In the genomic region with DNA sequence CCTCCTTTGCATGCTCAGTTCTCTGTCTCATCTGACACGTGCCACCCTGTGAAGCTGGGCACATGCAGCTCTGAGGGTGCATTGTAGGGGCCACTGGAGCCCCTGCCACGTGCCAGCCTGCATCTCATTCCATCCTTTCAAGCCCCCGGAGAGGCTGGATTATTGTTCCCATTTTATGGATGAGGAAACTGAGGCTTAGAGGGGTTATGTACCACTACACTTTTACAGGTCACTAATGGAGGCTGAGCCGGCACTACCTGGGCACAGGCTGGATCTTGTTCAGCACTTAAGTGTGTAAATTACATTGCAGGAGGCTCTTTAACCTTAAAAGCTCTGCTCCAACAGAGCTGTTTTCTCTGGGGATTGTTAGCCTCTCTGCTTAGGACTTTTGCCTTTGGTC, we compare ENCODE assay signal across 23 cellular contexts. TPM values are rescaled to one million over a fixed set of nuclear protein-coding genes. Genes with fewer than 3 reads are reported as not detected.
DNase-seq lines count a peak whose midpoint lies in the region; ATAC-seq, FAIRE-seq and TF ChIP-seq lines count a peak whose summit lies in the region.
"Had no signal": no experiment of that assay in that cellular context is flagged by ENCODE, and none has a peak within 500 bp of the region (broad histone marks: within the 10 kb centered on the region; RNA-seq: fewer than 3 reads in every experiment).

No MANE protein-coding gene starts in this region.

- H3K4me2 ChIP-seq in K562 (ENCODE audit: insufficient read depth, low read length) (no peak overlapping the region; the same call in 1 of the 2 replicates), mammary epithelial cell (ENCODE audit: insufficient read depth, low read depth, low read length) (no peak overlapping the region)

- ATAC-seq in K562: no peak
- no peak for ATAC-seq in naive thymus-derived CD8-positive, alpha-beta T cell
- no peak for ATAC-seq in activated CD4-positive, alpha-beta T cell treated with anti-CD3 and anti-CD28 coated beads for 36 hours

- H3K27ac Mint-ChIP-seq in CD8-positive, alpha-beta memory T cell: no peak overlapping the region
- H3K27ac Mint-ChIP-seq in naive thymus-derived CD8-positive, alpha-beta T cell: peak overlapping the region in 1 of 10 donors; percentile 80
- H3K27ac Mint-ChIP-seq in activated CD4-positive, alpha-beta T cell treated with anti-CD3 and anti-CD28 coated beads for 36 hours: no peak overlapping the region
- H3K27ac Mint-ChIP-seq: activated naive CD4-positive, alpha-beta T cell treated with anti-CD3 and anti-CD28 coated beads, Interleukin-2, amount 50 U/mL, for 72 hours; natural killer cell had no signal

- peak overlapping the region in 4 of 7 donors; percentile 11 to 76 (median 50) for H3K4me3 Mint-ChIP-seq in CD8-positive, alpha-beta memory T cell
- H3K4me3 Mint-ChIP-seq in naive thymus-derived CD8-positive, alpha-beta T cell: peak overlapping the region in 7 of 10 donors; percentile 33 to 80 (median 55)
- H3K4me3 Mint-ChIP-seq in activated CD4-positive, alpha-beta T cell treated with anti-CD3 and anti-CD28 coated beads for 36 hours: no peak overlapping the region

- no peaks in the 10 kb centered on the region for H3K36me3 ChIP-seq in CD8-positive, alpha-beta memory T cell (ENCODE audit: insufficient read depth, low read length)
- H3K36me3 ChIP-seq in K562 (ENCODE audit: control insufficient read depth, insufficient read depth, low read length): no peaks in the 10 kb centered on the region
- H3K36me3 ChIP-seq in mammary epithelial cell (ENCODE audit: insufficient read depth, low read length): no peaks in the 10 kb centered on the region
- H3K36me3 ChIP-seq: cardiac muscle cell, prostate gland, SJSA1 had no signal

- H3K79me2 ChIP-seq in K562 (ENCODE audit: control insufficient read depth, insufficient read depth, low read length): no peaks in the 10 kb centered on the region
- H3K79me2 ChIP-seq in mammary epithelial cell (ENCODE audit: insufficient read depth, low read length): no peaks in the 10 kb centered on the region

- H3K9ac ChIP-seq in K562 (ENCODE audit: insufficient read depth in 1 of 2, low read depth in 2 of 2, low read length in 2 of 2) (no peak overlapping the region), mammary epithelial cell (ENCODE audit: insufficient read depth, low read length) (no peak overlapping the region)

- in situ Hi-C loops in K562 (cut with MboI) (no loop called here), mammary epithelial cell (cut with MboI; ENCODE audit: low sequenced_read_pairs in 2 of 2) (no loop called here)

- peaks cover 4% of the 10 kb centered on the region for H3K9me1 ChIP-seq in K562 (ENCODE audit: control insufficient read depth, insufficient read depth, low read length)

- H3K4me1 Mint-ChIP-seq in CD8-positive, alpha-beta memory T cell: peaks cover 0 to 11% (median 3%) of the 10 kb centered on the region in 3 donors
- peaks cover 0 to 6% (median 4%) of the 10 kb centered on the region in 4 donors for H3K4me1 Mint-ChIP-seq in naive thymus-derived CD8-positive, alpha-beta T cell
- no peaks in the 10 kb centered on the region for H3K4me1 Mint-ChIP-seq in activated CD4-positive, alpha-beta T cell treated with anti-CD3 and anti-CD28 coated beads for 36 hours

- dilution Hi-C loops in mammary epithelial cell (cut with HindIII; ENCODE audit: low sequenced_read_pairs): no loop called here

- CTCF ChIA-PET in CD8-positive, alpha-beta memory T cell (lab: Charles Lee): interaction anchor here (0.9 to 1.9 kb wide), 6 partner anchors 10 to 155 kb away, joined by 3 to 6 read pairs (median 4); no protein-coding TSS in a partner anchor
- CTCF ChIA-PET in K562 (lab: Yijun Ruan, JAX; ENCODE audit: low intra/inter-chr PET ratio): no interaction called here
- CTCF ChIA-PET in mammary epithelial cell (lab: Charles Lee; ENCODE audit: low non-redundant PET): interaction anchor here (0.5 to 0.6 kb wide), 2 partner anchors 71 to 329 kb away, joined by 4 to 7 read pairs; no protein-coding TSS in a partner anchor
- CTCF ChIA-PET in activated CD4-positive, alpha-beta T cell treated with anti-CD3 and anti-CD28 coated beads for 36 hours (lab: Charles Lee): interaction anchor here (0.6 to 1.7 kb wide), 5 partner anchors 14 to 248 kb away, joined by 3 to 11 read pairs (median 7); partner anchors contain the start of gene FAHD2A

- H3K27me3 ChIP-seq in CD8-positive, alpha-beta memory T cell (ENCODE audit: insufficient read depth, low read length, poor library complexity, severe bottlenecking): peaks cover 17% of the 10 kb centered on the region
- H3K27me3 ChIP-seq in K562 (ENCODE audit: control insufficient read depth in 2 of 2, insufficient read depth in 2 of 2, low read length in 2 of 2) (peaks cover 13 to 74% of the 10 kb centered on the region in 2 experiments), mammary epithelial cell (ENCODE audit: insufficient read depth, low read length) (no peaks in the 10 kb centered on the region)
- H3K27me3 ChIP-seq: testis had no signal

- peaks cover 0 to 2% (median 0%) of the 10 kb centered on the region in 5 donors for H3K9me3 Mint-ChIP-seq in CD8-positive, alpha-beta memory T cell
- H3K9me3 Mint-ChIP-seq in naive thymus-derived CD8-positive, alpha-beta T cell: peaks cover 0 to 2% (median 0%) of the 10 kb centered on the region in 9 donors
- no peaks in the 10 kb centered on the region for H3K9me3 Mint-ChIP-seq in activated CD4-positive, alpha-beta T cell treated with anti-CD3 and anti-CD28 coated beads for 36 hours (ENCODE audit: low read depth)
- H3K9me3 Mint-ChIP-seq: activated naive CD4-positive, alpha-beta T cell treated with anti-CD3 and anti-CD28 coated beads, Interleukin-2, amount 50 U/mL, for 72 hours; natural killer cell had no signal

- no peaks in the 10 kb centered on the region for H3K9me3 ChIP-seq in CD8-positive, alpha-beta memory T cell (ENCODE audit: low read length)
- no peaks in the 10 kb centered on the region for H3K9me3 ChIP-seq in K562 (replicated peaks; ENCODE audit: control insufficient read depth, insufficient read depth, low read depth, low read length)
- no peaks in the 10 kb centered on the region for H3K9me3 ChIP-seq in mammary epithelial cell (replicated peaks; ENCODE audit: insufficient read depth, low read length)
- H3K9me3 ChIP-seq: prostate gland, SJSA1, testis had no signal

- no peak overlapping the region for H3K4me3 ChIP-seq in CD8-positive, alpha-beta memory T cell (ENCODE audit: low read length)
- H3K4me3 ChIP-seq in K562 (no peak overlapping the region), mammary epithelial cell (replicated peaks in 1 of 3; ENCODE audit: insufficient read depth in 1 of 3, low read depth in 2 of 3, low read length in 3 of 3) (no peak overlapping the region)
- H3K4me3 ChIP-seq: cardiac muscle cell, GM12878 had no signal

- no peak for TF ChIP-seq EP300 in K562 (IDR thresholded peaks at IDR 0.05; ENCODE audit: low read length)

- H3K27me3 Mint-ChIP-seq in CD8-positive, alpha-beta memory T cell: peaks cover 25 to 63% of the 10 kb centered on the region in 2 donors
- H3K27me3 Mint-ChIP-seq in naive thymus-derived CD8-positive, alpha-beta T cell: peaks cover 17 to 66% (median 33%) of the 10 kb centered on the region in 5 donors
- peaks cover 35% of the 10 kb centered on the region for H3K27me3 Mint-ChIP-seq in activated CD4-positive, alpha-beta T cell treated with anti-CD3 and anti-CD28 coated beads for 36 hours

- DNase-seq in DMS53 treated with DMSO at 0.1 percent for 48 hours (lab: John Stamatoyannopoulos, UW; ENCODE audit: unreplicated experiment): peak; percentile 5
- DNase-seq in DMS53 (lab: John Stamatoyannopoulos, UW): no peak
- DNase-seq in CD8-positive, alpha-beta memory T cell: no peak
- no peak for DNase-seq in K562 (ENCODE audit: extremely low read depth in 1 of 4, low spot score in 3 of 4)
- DNase-seq in naive thymus-derived CD8-positive, alpha-beta T cell: no peak
- no peak for DNase-seq in mammary epithelial cell
- no peak for DNase-seq in activated T-cell treated with anti-CD3 and anti-CD28 coated beads, Interleukin-2, amount 50 U/mL, for 1 hour
- DNase-seq in activated CD4-positive, alpha-beta T cell treated with anti-CD3 and anti-CD28 coated beads for 36 hours: no peak
- DNase-seq: activated CD4-positive, CD25-positive, alpha-beta regulatory T cell treated with anti-CD3 and anti-CD28 coated beads, Interleukin-2, amount 50 U/mL, for 72 hours; DMS 273 treated with DMSO at 0.1 percent for 48 hours; GF-D8; natural killer cell; NCI-H1105; NCI-H2171; NCI-H69; T1000; testis had no signal

- no peak for TF ChIP-seq RAD21 in K562 (CRISPR knock-in tag; conservative IDR thresholded peaks at IDR 0.05 in 1 of 2, IDR thresholded peaks at IDR 0.05 in 1 of 2)

- no TSS peak for BruUV-seq in K562 (replicated peaks; lab: Mats Ljungman, UMichigan)
- BruUV-seq in mammary epithelial cell (replicated peaks; lab: Mats Ljungman, UMichigan): no TSS peak

- no peak overlapping the region for H2AFZ ChIP-seq in K562 (ENCODE audit: low read depth, low read length)
- no peak overlapping the region for H2AFZ ChIP-seq in mammary epithelial cell (ENCODE audit: low read depth, low read length)

- TF ChIP-seq CTCF in K562 (IDR thresholded peaks at IDR 0.05 in 2 of 3, conservative IDR thresholded peaks at IDR 0.05 in 1 of 3; ENCODE audit: insufficient read depth in 2 of 3, low read depth in 1 of 3, low read length in 3 of 3): no peak
- TF ChIP-seq CTCF in mammary epithelial cell (conservative IDR thresholded peaks at IDR 0.05 in 1 of 2, IDR thresholded peaks at IDR 0.05 in 1 of 2; ENCODE audit: extremely low read depth in 1 of 2, insufficient read depth in 1 of 2, low read depth in 1 of 2, low read length in 2 of 2): no peak

- FAIRE-seq in K562 (lab: Jason Lieb, UNC): no peak
- FAIRE-seq: GM12878 had no signal

- POLR2A ChIA-PET in CD8-positive, alpha-beta memory T cell (lab: Charles Lee): no interaction called here
- POLR2A ChIA-PET in K562 (lab: Yijun Ruan, JAX): interaction anchor here (0.5 to 1.8 kb wide), 4 partner anchors 10 to 352 kb away, joined by 3 to 6 read pairs (median 4); no protein-coding TSS in a partner anchor
- POLR2A ChIA-PET in naive thymus-derived CD8-positive, alpha-beta T cell (lab: Charles Lee): no interaction called here
- POLR2A ChIA-PET in activated CD4-positive, alpha-beta T cell treated with anti-CD3 and anti-CD28 coated beads for 36 hours (lab: Charles Lee): no interaction called here

- H4K20me1 ChIP-seq in K562 (replicated peaks; ENCODE audit: control insufficient read depth, insufficient read depth, low read length): peaks cover 16% of the 10 kb centered on the region
- H4K20me1 ChIP-seq in mammary epithelial cell (ENCODE audit: insufficient read depth, low read length): no peaks in the 10 kb centered on the region

- 15% methylated on average over 4 of the region's 4 CpGs for WGBS in K562 (ENCODE audit: insufficient coverage, low coverage, missing lambda C conversion rate)
- WGBS in mammary epithelial cell (ENCODE audit: low coverage, missing lambda C conversion rate): 97% methylated on average over 4 of the region's 4 CpGs

- no peak overlapping the region for H3K27ac ChIP-seq in CD8-positive, alpha-beta memory T cell (ENCODE audit: low read depth, low read length)
- H3K27ac ChIP-seq in K562 (ENCODE audit: extremely low read depth, low read depth, low read length) (no peak overlapping the region), mammary epithelial cell (ENCODE audit: insufficient read depth, low read depth, low read length) (no peak overlapping the region)
- H3K27ac ChIP-seq: cardiac muscle cell, SJSA1 had no signal

- TF ChIP-seq POLR2A in K562 (conservative IDR thresholded peaks at IDR 0.05): no peak

- H3K36me3 Mint-ChIP-seq in CD8-positive, alpha-beta memory T cell: no peaks in the 10 kb centered on the region
- H3K36me3 Mint-ChIP-seq in naive thymus-derived CD8-positive, alpha-beta T cell: peaks cover 0 to 4% (median 0%) of the 10 kb centered on the region in 3 donors
- no peaks in the 10 kb centered on the region for H3K36me3 Mint-ChIP-seq in activated CD4-positive, alpha-beta T cell treated with anti-CD3 and anti-CD28 coated beads for 36 hours (ENCODE audit: low read depth)
- H3K36me3 Mint-ChIP-seq: activated naive CD4-positive, alpha-beta T cell treated with anti-CD3 and anti-CD28 coated beads, Interleukin-2, amount 50 U/mL, for 72 hours; natural killer cell had no signal

- intact Hi-C loops in K562 (cut with micrococcal nuclease): no loop called here
- intact Hi-C loops in mammary epithelial cell (cut with micrococcal nuclease): loop anchor here (1.0 to 5.0 kb wide), 5 partner anchors 21 to 384 kb away; partner anchors contain the start of gene FAHD2A
- intact Hi-C loops in activated CD4-positive, alpha-beta T cell treated with anti-CD3 and anti-CD28 coated beads for 36 hours (cut with DNase I, micrococcal nuclease): no loop called here

- peaks cover 11% of the 10 kb centered on the region for H3K4me1 ChIP-seq in CD8-positive, alpha-beta memory T cell (ENCODE audit: insufficient read depth, low read length)
- H3K4me1 ChIP-seq in K562 (replicated peaks in 1 of 2; ENCODE audit: control insufficient read depth in 2 of 2, insufficient read depth in 2 of 2, low read length in 2 of 2) (peaks cover 6 to 23% of the 10 kb centered on the region in 2 experiments; a peak in 4 of 5 replicates), mammary epithelial cell (ENCODE audit: insufficient read depth, low read length) (peaks cover 41% of the 10 kb centered on the region)

RNA-seq across cellular contexts. Expression of gene KCNIP3, which starts 47.5 kb away (rescaled TPM):
- total RNA-seq in CD8-positive, alpha-beta memory T cell: not detected
- not detected for polyA plus RNA-seq in CD8-positive, alpha-beta memory T cell
- not detected in 2 replicates for total RNA-seq in K562 (2011; cell fraction: chromatin; rRNA removed; ENCODE audit: low replicate concordance)
- not detected in 2 replicates for total RNA-seq in K562 (2011; cell fraction: nucleolus; rRNA removed)
- total RNA-seq in K562 (2011; cell fraction: nucleoplasm; rRNA removed): not detected in 2 replicates
- total RNA-seq in K562 (2014; rRNA removed) (not detected in 2 replicates), K562 (2014; rRNA removed; fragmentation: Illumina TruSeq; extraction: Trizol) (not detected in 2 replicates), K562 (2015; rRNA removed; fragmentation: Illumina TruSeq; extraction: Trizol) (not detected in 2 replicates), K562 (2021) (0.04 TPM in 1 of 2 replicates, not detected in the other), mammary epithelial cell (10 to 100 TPM in 1 of 2 donors, 1 to 10 TPM in 1; 4.8 to 14.8 TPM)
- polyA plus RNA-seq in K562 (2011; rRNA removed) (not detected in 2 replicates), K562 (2014; fragmentation: Illumina TruSeq; extraction: Trizol) (not detected in 2 replicates), K562 (2014; fragmentation: Nextera tagmentation; extraction: Ambion mirVana) (not detected), K562 (2014; rRNA removed) (not detected in 2 replicates), mammary epithelial cell (5.4 TPM)
- polyA plus RNA-seq in K562 (2011; cell fraction: cytosol; rRNA removed): 0.03 TPM in 1 of 2 replicates, not detected in the other
- 0.22 TPM in 1 of 2 replicates, not detected in the other for polyA plus RNA-seq in K562 (2011; cell fraction: nucleus; rRNA removed)
- polyA plus RNA-seq in K562 (2012): not detected in 2 replicates
- polyA minus RNA-seq in K562 (2011; rRNA and poly(A)+ RNA removed): not detected in 2 replicates
- polyA minus RNA-seq in K562 (2011; cell fraction: cytosol; rRNA and poly(A)+ RNA removed): not detected in 2 replicates
- polyA minus RNA-seq in K562 (2011; cell fraction: nucleus; rRNA and poly(A)+ RNA removed): not detected in 2 replicates
- total RNA-seq in naive thymus-derived CD8-positive, alpha-beta T cell: not detected
- polyA plus RNA-seq in naive thymus-derived CD8-positive, alpha-beta T cell: not detected
- 3.7 TPM for polyA minus RNA-seq in mammary epithelial cell
- not detected for total RNA-seq in activated CD4-positive, alpha-beta T cell treated with anti-CD3 and anti-CD28 coated beads for 36 hours
- total RNA-seq: activated naive CD4-positive, alpha-beta T cell treated with anti-CD3 and anti-CD28 coated beads, Interleukin-2, amount 50 U/mL, for 72 hours; GM12878; lung microvascular endothelial cell had no signal
- polyA plus RNA-seq: GM12878 had no signal

RNA-seq across cellular contexts. Expression of gene FAHD2A, which starts 57.9 kb away (rescaled TPM):
- total RNA-seq in CD8-positive, alpha-beta memory T cell: 10 to 100 TPM; 28.8 to 32.3 TPM
- polyA plus RNA-seq in CD8-positive, alpha-beta memory T cell: 20.0 TPM
- total RNA-seq in K562 (2011; cell fraction: chromatin; rRNA removed; ENCODE audit: low replicate concordance): 52.2 and 88.3 TPM in 2 replicates
- total RNA-seq in K562 (2011; cell fraction: nucleolus; rRNA removed): 76.5 and 80.0 TPM in 2 replicates
- 71.1 and 87.4 TPM in 2 replicates for total RNA-seq in K562 (2011; cell fraction: nucleoplasm; rRNA removed)
- 31.8 and 40.7 TPM in 2 replicates for total RNA-seq in K562 (2014; rRNA removed)
- 22.4 and 30.3 TPM in 2 replicates for total RNA-seq in K562 (2014; rRNA removed; fragmentation: Illumina TruSeq; extraction: Trizol)
- total RNA-seq in K562 (2015; rRNA removed; fragmentation: Illumina TruSeq; extraction: Trizol): 28.4 and 29.2 TPM in 2 replicates
- total RNA-seq in K562 (2021): 36.6 and 37.5 TPM in 2 replicates
- 41.0 and 53.4 TPM in 2 replicates for polyA plus RNA-seq in K562 (2011; rRNA removed)
- polyA plus RNA-seq in K562 (2011; cell fraction: cytosol; rRNA removed): 45.5 and 47.0 TPM in 2 replicates
- 139 and 155 TPM in 2 replicates for polyA plus RNA-seq in K562 (2011; cell fraction: nucleus; rRNA removed)
- 22.1 and 42.2 TPM in 2 replicates for polyA plus RNA-seq in K562 (2012)
- polyA plus RNA-seq in K562 (2014; fragmentation: Illumina TruSeq; extraction: Trizol): 34.8 and 35.9 TPM in 2 replicates
- polyA plus RNA-seq in K562 (2014; fragmentation: Nextera tagmentation; extraction: Ambion mirVana): 10 to 100 TPM; 13.8 to 21.0 TPM
- 30.4 and 38.3 TPM in 2 replicates for polyA plus RNA-seq in K562 (2014; rRNA removed)
- polyA minus RNA-seq in K562 (2011; rRNA and poly(A)+ RNA removed): 33.9 and 36.1 TPM in 2 replicates
- 25.0 and 26.4 TPM in 2 replicates for polyA minus RNA-seq in K562 (2011; cell fraction: cytosol; rRNA and poly(A)+ RNA removed)
- polyA minus RNA-seq in K562 (2011; cell fraction: nucleus; rRNA and poly(A)+ RNA removed): 39.6 and 44.7 TPM in 2 replicates
- total RNA-seq in naive thymus-derived CD8-positive, alpha-beta T cell: 10 to 100 TPM; 30.8 to 35.2 TPM
- polyA plus RNA-seq in naive thymus-derived CD8-positive, alpha-beta T cell: 10 to 100 TPM; 19.3 to 21.5 (median 20.6) TPM
- 10 to 100 TPM; 23.8 to 26.8 TPM for total RNA-seq in mammary epithelial cell
- 30.1 TPM for polyA plus RNA-seq in mammary epithelial cell
- polyA minus RNA-seq in mammary epithelial cell: 62.2 TPM
- total RNA-seq in activated CD4-positive, alpha-beta T cell treated with anti-CD3 and anti-CD28 coated beads for 36 hours: 10 to 100 TPM; 37.9 to 41.2 TPM

Comparison
In these comparisons a context has a peak if more than half of its experiments do, and no peak if none do; other contexts are left out.
1. RNA of gene KCNIP3, which starts 47.5 kb away (total RNA-seq): 4.8 to 14.8 TPM in mammary epithelial cell; not detected in naive thymus-derived CD8-positive, alpha-beta T cell, not detected in CD8-positive, alpha-beta memory T cell, not detected in activated CD4-positive, alpha-beta T cell treated with anti-CD3 and anti-CD28 coated beads for 36 hours and 0.04 TPM in K562; every median in the first group is over 4 times any median in the second.